In genomic region chr3:85270488-85270887, GRCh38 we compare ENCODE assay signal across 16 cellular contexts.
"Had no signal": no experiment of that assay in that cellular context is flagged by ENCODE, and none has a peak within 500 bp of the region (broad histone marks: within the 10 kb centered on the region; RNA-seq: fewer than 3 reads in every experiment).

No MANE protein-coding gene starts in this region.

- DNase-seq: activated CD4-positive, alpha-beta memory T cell treated with anti-CD3 and anti-CD28 coated beads, Interleukin-2, amount 10 ng/mL, durations not matched to agents 7 days and 5 days; activated CD4-positive, alpha-beta T cell treated with anti-CD3 and anti-CD28 coated beads for 4 hours; activated CD4-positive, CD25-positive, alpha-beta regulatory T cell; activated effector memory CD4-positive, alpha-beta T cell treated with Interleukin-2 at 50 U/mL for 16 hours; activated naive CD4-positive, alpha-beta T cell treated with anti-CD3 and anti-CD28 coated beads for 36 hours; activated naive CD8-positive, alpha-beta T cell treated with anti-CD3 and anti-CD28 coated beads, Interleukin-2, amount 10 ng/mL, durations not matched to agents 7 days and 5 days; activated T-cell treated with anti-CD3 and anti-CD28 coated beads, Interleukin-2, amount 50 U/mL, for 72 hours; amniotic stem cell; cerebellar nuclear complex; hippocampal formation; midbrain; natural killer cell; small intestine; stimulated activated CD4-positive, alpha-beta T cell treated with anti-CD3 and anti-CD28 coated beads, Interleukin-2, amount 100 ng/mL, for 24 hours; stimulated activated naive CD8-positive, alpha-beta T cell treated with anti-CD3 and anti-CD28 coated beads, Interleukin-15, amount 100 ng/mL, for 72 hours; tibial artery had no signal
